1 cellular context compared by ENCODE assay signal in the genomic region with DNA sequence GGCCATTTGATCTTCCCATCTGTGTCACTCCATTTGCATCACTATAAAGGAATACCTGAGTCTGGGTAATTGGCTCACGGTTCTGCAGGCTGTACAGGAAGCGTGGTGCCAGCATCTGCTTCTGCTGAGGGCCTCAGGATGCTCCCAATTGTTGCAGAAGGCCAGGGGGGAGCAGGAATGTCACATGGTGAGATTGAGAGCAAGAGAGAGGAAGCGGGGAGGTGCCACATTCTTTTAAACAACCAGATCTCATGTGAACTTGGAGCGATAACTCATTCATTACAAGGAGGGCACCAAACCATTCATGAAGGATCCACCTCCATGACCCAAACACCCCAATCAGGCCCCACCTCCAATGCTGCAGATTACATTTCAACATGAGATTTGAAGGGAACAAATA.
TF ChIP-seq lines count a peak whose summit lies in the region.

No MANE protein-coding gene starts in this region.

TF ChIP-seq in GM23338, 12 proteins besides CTCF, POLR2A, EP300 and RAD21:
- TF ChIP-seq, protein P1, sequence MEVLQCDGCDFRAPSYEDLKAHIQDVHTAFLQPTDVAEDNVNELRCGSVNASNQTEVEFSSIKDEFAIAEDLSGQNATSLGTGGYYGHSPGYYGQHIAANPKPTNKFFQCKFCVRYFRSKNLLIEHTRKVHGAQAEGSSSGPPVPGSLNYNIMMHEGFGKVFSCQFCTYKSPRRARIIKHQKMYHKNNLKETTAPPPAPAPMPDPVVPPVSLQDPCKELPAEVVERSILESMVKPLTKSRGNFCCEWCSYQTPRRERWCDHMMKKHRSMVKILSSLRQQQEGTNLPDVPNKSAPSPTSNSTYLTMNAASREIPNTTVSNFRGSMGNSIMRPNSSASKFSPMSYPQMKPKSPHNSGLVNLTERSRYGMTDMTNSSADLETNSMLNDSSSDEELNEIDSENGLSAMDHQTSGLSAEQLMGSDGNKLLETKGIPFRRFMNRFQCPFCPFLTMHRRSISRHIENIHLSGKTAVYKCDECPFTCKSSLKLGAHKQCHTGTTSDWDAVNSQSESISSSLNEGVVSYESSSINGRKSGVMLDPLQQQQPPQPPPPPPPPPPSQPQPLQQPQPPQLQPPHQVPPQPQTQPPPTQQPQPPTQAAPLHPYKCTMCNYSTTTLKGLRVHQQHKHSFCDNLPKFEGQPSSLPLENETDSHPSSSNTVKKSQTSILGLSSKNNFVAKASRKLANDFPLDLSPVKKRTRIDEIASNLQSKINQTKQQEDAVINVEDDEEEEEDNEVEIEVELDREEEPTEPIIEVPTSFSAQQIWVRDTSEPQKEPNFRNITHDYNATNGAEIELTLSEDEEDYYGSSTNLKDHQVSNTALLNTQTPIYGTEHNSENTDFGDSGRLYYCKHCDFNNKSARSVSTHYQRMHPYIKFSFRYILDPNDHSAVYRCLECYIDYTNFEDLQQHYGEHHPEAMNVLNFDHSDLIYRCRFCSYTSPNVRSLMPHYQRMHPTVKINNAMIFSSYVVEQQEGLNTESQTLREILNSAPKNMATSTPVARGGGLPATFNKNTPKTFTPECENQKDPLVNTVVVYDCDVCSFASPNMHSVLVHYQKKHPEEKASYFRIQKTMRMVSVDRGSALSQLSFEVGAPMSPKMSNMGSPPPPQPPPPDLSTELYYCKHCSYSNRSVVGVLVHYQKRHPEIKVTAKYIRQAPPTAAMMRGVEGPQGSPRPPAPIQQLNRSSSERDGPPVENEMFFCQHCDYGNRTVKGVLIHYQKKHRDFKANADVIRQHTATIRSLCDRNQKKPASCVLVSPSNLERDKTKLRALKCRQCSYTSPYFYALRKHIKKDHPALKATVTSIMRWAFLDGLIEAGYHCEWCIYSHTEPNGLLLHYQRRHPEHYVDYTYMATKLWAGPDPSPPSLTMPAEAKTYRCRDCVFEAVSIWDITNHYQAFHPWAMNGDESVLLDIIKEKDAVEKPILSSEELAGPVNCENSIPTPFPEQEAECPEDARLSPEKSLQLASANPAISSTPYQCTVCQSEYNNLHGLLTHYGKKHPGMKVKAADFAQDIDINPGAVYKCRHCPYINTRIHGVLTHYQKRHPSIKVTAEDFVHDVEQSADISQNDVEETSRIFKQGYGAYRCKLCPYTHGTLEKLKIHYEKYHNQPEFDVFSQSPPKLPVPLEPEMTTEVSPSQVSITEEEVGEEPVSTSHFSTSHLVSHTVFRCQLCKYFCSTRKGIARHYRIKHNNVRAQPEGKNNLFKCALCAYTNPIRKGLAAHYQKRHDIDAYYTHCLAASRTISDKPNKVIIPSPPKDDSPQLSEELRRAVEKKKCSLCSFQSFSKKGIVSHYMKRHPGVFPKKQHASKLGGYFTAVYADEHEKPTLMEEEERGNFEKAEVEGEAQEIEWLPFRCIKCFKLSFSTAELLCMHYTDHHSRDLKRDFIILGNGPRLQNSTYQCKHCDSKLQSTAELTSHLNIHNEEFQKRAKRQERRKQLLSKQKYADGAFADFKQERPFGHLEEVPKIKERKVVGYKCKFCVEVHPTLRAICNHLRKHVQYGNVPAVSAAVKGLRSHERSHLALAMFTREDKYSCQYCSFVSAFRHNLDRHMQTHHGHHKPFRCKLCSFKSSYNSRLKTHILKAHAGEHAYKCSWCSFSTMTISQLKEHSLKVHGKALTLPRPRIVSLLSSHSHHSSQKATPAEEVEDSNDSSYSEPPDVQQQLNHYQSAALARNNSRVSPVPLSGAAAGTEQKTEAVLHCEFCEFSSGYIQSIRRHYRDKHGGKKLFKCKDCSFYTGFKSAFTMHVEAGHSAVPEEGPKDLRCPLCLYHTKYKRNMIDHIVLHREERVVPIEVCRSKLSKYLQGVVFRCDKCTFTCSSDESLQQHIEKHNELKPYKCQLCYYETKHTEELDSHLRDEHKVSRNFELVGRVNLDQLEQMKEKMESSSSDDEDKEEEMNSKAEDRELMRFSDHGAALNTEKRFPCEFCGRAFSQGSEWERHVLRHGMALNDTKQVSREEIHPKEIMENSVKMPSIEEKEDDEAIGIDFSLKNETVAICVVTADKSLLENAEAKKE (CRISPR knock-in tag; IDR thresholded peaks at IDR 0.05) = no peak
- no peak for TF ChIP-seq EZH2 (IDR thresholded peaks at IDR 0.05; ENCODE audit: low read depth, unreplicated experiment)
- no peak for TF ChIP-seq ZNF331 (CRISPR knock-in tag; IDR thresholded peaks at IDR 0.05; ENCODE audit: low read depth)
- no peak for TF ChIP-seq JUNB (IDR thresholded peaks at IDR 0.05; ENCODE audit: unreplicated experiment)
- TF ChIP-seq POLR2AphosphoS5 (IDR thresholded peaks at IDR 0.05; ENCODE audit: low read depth) = no peak
- no peak for TF ChIP-seq STAT1 (IDR thresholded peaks at IDR 0.05; ENCODE audit: unreplicated experiment)
- TF ChIP-seq CREB1 (CRISPR knock-in tag; IDR thresholded peaks at IDR 0.05; ENCODE audit: low read depth) = no peak
- TF ChIP-seq NANOG (IDR thresholded peaks at IDR 0.05; ENCODE audit: borderline replicate concordance) = no peak
- TF ChIP-seq, protein P2, sequence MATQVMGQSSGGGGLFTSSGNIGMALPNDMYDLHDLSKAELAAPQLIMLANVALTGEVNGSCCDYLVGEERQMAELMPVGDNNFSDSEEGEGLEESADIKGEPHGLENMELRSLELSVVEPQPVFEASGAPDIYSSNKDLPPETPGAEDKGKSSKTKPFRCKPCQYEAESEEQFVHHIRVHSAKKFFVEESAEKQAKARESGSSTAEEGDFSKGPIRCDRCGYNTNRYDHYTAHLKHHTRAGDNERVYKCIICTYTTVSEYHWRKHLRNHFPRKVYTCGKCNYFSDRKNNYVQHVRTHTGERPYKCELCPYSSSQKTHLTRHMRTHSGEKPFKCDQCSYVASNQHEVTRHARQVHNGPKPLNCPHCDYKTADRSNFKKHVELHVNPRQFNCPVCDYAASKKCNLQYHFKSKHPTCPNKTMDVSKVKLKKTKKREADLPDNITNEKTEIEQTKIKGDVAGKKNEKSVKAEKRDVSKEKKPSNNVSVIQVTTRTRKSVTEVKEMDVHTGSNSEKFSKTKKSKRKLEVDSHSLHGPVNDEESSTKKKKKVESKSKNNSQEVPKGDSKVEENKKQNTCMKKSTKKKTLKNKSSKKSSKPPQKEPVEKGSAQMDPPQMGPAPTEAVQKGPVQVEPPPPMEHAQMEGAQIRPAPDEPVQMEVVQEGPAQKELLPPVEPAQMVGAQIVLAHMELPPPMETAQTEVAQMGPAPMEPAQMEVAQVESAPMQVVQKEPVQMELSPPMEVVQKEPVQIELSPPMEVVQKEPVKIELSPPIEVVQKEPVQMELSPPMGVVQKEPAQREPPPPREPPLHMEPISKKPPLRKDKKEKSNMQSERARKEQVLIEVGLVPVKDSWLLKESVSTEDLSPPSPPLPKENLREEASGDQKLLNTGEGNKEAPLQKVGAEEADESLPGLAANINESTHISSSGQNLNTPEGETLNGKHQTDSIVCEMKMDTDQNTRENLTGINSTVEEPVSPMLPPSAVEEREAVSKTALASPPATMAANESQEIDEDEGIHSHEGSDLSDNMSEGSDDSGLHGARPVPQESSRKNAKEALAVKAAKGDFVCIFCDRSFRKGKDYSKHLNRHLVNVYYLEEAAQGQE (IDR thresholded peaks at IDR 0.05; ENCODE audit: unreplicated experiment) = no peak
- no peak for TF ChIP-seq EZH2phosphoT487 (IDR thresholded peaks at IDR 0.05; ENCODE audit: unreplicated experiment)
- no peak for TF ChIP-seq ZNF114 (CRISPR knock-in tag; IDR thresholded peaks at IDR 0.05)
